ENCODE assay signal across 1 cellular context in the genomic region with DNA sequence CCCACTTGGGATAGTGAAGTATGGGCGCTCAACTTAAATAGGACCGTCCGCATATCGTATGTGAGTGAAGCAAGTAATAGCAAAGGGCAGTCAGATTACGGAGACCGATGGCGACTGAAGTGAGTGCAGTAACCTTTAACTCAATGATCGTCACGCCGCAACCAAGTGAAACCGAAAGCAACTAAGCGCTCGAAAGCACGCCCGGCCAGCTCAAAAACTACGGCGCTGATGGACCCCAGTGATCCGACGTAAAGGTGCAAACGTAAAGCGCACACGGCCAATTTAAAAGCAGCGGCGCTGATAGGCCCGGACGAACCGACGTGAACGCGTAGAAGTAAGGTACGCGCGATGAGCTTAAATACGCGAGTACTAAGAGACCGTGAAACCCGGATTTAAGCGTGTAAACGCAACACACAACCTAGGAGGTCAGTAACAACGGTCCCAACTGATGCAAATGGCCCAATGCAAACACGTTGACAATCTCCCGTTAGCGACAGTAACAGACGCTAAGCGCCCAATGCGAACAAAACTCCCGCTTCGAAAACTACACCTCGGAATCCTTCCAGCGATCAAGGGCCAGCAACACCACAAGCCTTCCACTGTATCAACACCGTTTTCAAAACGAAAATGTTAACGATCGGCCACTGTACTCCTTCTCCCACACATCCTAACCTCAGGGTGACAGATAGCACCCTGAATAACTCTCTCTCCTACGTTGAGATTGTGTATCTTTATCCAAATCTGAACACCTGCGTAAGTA.
TF ChIP-seq lines count a peak whose summit lies in the region.

No MANE protein-coding gene starts in this region.

TF ChIP-seq in H1, 55 proteins besides CTCF, POLR2A, EP300 and RAD21 (continued from another document):
- TF ChIP-seq, protein P1, sequence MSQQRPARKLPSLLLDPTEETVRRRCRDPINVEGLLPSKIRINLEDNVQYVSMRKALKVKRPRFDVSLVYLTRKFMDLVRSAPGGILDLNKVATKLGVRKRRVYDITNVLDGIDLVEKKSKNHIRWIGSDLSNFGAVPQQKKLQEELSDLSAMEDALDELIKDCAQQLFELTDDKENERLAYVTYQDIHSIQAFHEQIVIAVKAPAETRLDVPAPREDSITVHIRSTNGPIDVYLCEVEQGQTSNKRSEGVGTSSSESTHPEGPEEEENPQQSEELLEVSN (IDR thresholded peaks at IDR 0.05), result peak; percentile 61; the same call in 1 of the 2 replicates
- peak; percentile 86 for TF ChIP-seq CREB1 (IDR thresholded peaks at IDR 0.05)
